12 cellular contexts compared by ENCODE assay signal in the genomic region with DNA sequence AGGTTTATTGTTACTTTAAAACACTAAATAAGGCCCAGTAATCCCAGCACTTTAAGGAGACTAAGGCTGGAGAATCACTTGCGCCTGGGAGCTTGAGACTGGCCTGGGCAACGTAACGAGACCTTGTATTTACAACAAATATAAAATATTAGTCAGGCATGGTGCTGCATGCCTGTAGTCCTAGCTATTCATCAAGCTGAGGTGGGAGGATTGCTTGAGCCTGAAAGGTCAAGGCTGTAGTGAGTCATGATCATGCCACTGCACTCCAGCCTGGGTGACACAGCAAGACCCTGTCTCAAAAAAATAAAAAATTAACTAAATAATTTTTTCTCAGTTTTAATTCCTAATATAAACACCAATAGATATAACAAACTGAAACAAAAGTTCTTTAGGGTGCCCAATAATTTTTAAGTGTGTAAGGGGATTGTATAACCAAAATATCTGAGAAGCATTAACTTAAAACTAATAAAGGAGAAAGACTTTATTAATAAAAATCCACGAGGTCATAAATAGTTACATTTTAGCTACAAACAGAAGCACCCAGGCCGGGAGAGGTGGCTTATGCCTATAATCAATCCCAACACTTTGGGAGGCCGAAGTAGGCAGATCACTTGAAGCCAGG. TPM values are rescaled to one million over a fixed set of nuclear protein-coding genes. Genes with fewer than 3 reads are reported as not detected.
DNase-seq lines count a peak whose midpoint lies in the region; FAIRE-seq and TF ChIP-seq lines count a peak whose summit lies in the region.
"Had no signal": no experiment of that assay in that cellular context is flagged by ENCODE, and none has a peak within 500 bp of the region (broad histone marks: within the 10 kb centered on the region; RNA-seq: fewer than 3 reads in every experiment).

No MANE protein-coding gene starts in this region.

- intact Hi-C loops in prostate gland (cut with DNase I), result no loop called here

- CTCF ChIA-PET in RWPE1 (lab: Yijun Ruan, JAX), result interaction anchor here (0.5 to 1.2 kb wide), 2 partner anchors 12 to 464 kb away, joined by 3 to 4 read pairs; no protein-coding TSS in a partner anchor

- H3K4me1 ChIP-seq in prostate gland (replicated peaks), result no peaks in the 10 kb centered on the region

- no peak for TF ChIP-seq POLR2A in H54 (IDR thresholded peaks at IDR 0.05; ENCODE audit: low read depth, low read length)
- no peak for TF ChIP-seq POLR2A in GM12892 (IDR thresholded peaks at IDR 0.05; ENCODE audit: low read depth, low read length)
- no peak for TF ChIP-seq POLR2A in prostate gland (IDR thresholded peaks at IDR 0.05)

- no peak overlapping the region for H3K4me3 ChIP-seq in fibroblast of mammary gland (ENCODE audit: control insufficient read depth, low read depth, low read length)
- H3K4me3 ChIP-seq in retinal pigment epithelial cell (ENCODE audit: low read length), result no peak overlapping the region
- no peak overlapping the region for H3K4me3 ChIP-seq in prostate gland
- H3K4me3 ChIP-seq: skin epidermis had no signal

- H3K9me3 ChIP-seq in prostate gland, result no peaks in the 10 kb centered on the region

- DNase-seq in H54 (ENCODE audit: insufficient read length, low spot score), result no peak
- peak; percentile 21 for DNase-seq in RWPE1 (ENCODE audit: low spot score)
- peak; percentile 87 for DNase-seq in fibroblast of mammary gland (ENCODE audit: low read depth)
- DNase-seq in retinal pigment epithelial cell (ENCODE audit: low read depth), result peak; percentile 78
- no peak for DNase-seq in SKM-1 treated with dmso at 0.1 percent for 144 hours (lab: John Stamatoyannopoulos, UW; ENCODE audit: unreplicated experiment)
- DNase-seq in NCI-H524 treated with DMSO at 0.1 percent for 48 hours (lab: John Stamatoyannopoulos, UW), result no peak
- no peak for DNase-seq in GM12892 (ENCODE audit: insufficient read length)
- no peak for DNase-seq in prostate gland (ENCODE audit: low spot score)
- DNase-seq: activated CD4-positive, alpha-beta T cell treated with anti-CD3 and anti-CD28 coated beads, Interleukin-2, amount 10 ng/mL, durations not matched to agents 24 days and 14 days; activated naive CD4-positive, alpha-beta T cell; NCI-H1092 treated with DMSO at 0.1 percent for 48 hours had no signal

- FAIRE-seq in H54 (lab: Jason Lieb, UNC) (peak; percentile 71), GM12892 (lab: Jason Lieb, UNC) (no peak)

- TF ChIP-seq CTCF in RWPE1 (conservative IDR thresholded peaks at IDR 0.05; ENCODE audit: low read depth) (no peak), fibroblast of mammary gland (conservative IDR thresholded peaks at IDR 0.05; ENCODE audit: control insufficient read depth, insufficient read depth, low read depth, low read length) (no peak), retinal pigment epithelial cell (conservative IDR thresholded peaks at IDR 0.05; ENCODE audit: low read depth, low read length) (no peak), prostate gland (IDR thresholded peaks at IDR 0.05) (no peak)

- no peaks in the 10 kb centered on the region for H3K36me3 ChIP-seq in prostate gland

- 83% methylated on average over 6 of the region's 6 CpGs for WGBS in prostate gland

- POLR2A ChIA-PET in RWPE1 (lab: Yijun Ruan, JAX; ENCODE audit: low non-redundant PET), result no interaction called here

- H3K27ac ChIP-seq in RWPE1 (peak overlapping the region; percentile 27; the same call in 1 of the 2 replicates), prostate gland (no peak overlapping the region)

- H3K27me3 ChIP-seq in prostate gland (replicated peaks; ENCODE audit: insufficient read depth), result no peaks in the 10 kb centered on the region

RNA-seq across cellular contexts. Expression of a gene that starts 32.7 kb away (rescaled TPM):
- polyA plus RNA-seq in GM12892 (2012; ENCODE audit: missing spikeins), result 20.9 TPM
- 100 to 1,000 TPM in 1 of 2 donors, 10 to 100 TPM in 1; 34.4 to 107 TPM for total RNA-seq in prostate gland

Comparison
In these comparisons a context has a peak if more than half of its experiments do, and no peak if none do; other contexts are left out.
1. DNase-seq: peak in RWPE1 (single experiment), fibroblast of mammary gland (single experiment) and retinal pigment epithelial cell (single experiment); none in H54 (single experiment), SKM-1 treated with dmso at 0.1 percent for 144 hours (single experiment), NCI-H524 treated with DMSO at 0.1 percent for 48 hours (single experiment), GM12892 (single experiment) and prostate gland (single experiment).